In the genomic region with DNA sequence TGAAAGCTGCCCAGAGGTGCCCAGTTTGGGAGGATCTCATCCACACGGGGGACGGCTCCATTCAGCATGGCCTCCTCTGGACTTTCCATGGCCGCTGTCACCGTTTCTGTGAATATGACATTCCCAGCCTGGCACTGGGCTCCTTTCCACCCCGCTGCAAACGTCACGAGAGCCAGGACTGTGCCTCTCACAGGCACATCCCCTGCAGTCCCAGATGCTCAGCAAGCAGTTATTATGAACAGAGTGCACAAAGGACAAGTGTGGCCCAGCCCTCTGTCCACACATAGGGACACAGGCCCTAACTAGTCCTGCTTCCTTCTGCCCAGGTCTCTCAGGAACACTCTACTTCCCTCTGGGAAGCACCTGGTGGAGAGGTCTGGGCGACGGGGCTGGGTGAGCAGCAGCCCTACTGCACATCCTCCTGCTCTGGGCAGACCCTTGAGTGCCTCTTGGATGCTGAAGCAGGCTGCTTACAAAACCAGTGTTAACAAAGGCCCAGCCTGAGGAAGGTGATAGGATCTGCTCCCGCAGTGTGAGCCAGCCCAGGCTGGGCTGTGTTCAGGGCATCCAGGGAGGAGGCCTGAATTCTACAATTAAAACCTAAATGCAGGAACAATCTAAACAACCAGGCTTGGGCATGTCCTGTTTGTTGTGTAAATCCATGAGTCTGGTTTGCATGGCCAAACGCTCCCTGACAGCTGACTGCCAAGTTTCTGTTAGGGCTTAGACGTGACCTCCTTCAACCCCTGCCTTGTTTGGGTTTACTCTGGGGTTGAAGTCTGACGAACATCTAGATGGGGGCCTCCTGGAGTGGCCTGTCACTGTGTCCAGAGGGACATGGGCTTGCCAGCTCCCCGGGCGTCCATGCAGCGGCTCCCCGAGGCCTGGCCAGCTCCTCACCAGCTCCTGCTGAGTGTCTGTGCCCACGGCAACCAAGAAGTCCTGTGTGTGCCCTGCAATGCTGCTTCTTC, we compare ENCODE assay signal across 1 cellular context.
TF ChIP-seq lines count a peak whose summit lies in the region.

No MANE protein-coding gene starts in this region.

TF ChIP-seq in GM23338, 12 proteins besides CTCF, POLR2A, EP300 and RAD21 (continued from another document):
- TF ChIP-seq, protein P1, sequence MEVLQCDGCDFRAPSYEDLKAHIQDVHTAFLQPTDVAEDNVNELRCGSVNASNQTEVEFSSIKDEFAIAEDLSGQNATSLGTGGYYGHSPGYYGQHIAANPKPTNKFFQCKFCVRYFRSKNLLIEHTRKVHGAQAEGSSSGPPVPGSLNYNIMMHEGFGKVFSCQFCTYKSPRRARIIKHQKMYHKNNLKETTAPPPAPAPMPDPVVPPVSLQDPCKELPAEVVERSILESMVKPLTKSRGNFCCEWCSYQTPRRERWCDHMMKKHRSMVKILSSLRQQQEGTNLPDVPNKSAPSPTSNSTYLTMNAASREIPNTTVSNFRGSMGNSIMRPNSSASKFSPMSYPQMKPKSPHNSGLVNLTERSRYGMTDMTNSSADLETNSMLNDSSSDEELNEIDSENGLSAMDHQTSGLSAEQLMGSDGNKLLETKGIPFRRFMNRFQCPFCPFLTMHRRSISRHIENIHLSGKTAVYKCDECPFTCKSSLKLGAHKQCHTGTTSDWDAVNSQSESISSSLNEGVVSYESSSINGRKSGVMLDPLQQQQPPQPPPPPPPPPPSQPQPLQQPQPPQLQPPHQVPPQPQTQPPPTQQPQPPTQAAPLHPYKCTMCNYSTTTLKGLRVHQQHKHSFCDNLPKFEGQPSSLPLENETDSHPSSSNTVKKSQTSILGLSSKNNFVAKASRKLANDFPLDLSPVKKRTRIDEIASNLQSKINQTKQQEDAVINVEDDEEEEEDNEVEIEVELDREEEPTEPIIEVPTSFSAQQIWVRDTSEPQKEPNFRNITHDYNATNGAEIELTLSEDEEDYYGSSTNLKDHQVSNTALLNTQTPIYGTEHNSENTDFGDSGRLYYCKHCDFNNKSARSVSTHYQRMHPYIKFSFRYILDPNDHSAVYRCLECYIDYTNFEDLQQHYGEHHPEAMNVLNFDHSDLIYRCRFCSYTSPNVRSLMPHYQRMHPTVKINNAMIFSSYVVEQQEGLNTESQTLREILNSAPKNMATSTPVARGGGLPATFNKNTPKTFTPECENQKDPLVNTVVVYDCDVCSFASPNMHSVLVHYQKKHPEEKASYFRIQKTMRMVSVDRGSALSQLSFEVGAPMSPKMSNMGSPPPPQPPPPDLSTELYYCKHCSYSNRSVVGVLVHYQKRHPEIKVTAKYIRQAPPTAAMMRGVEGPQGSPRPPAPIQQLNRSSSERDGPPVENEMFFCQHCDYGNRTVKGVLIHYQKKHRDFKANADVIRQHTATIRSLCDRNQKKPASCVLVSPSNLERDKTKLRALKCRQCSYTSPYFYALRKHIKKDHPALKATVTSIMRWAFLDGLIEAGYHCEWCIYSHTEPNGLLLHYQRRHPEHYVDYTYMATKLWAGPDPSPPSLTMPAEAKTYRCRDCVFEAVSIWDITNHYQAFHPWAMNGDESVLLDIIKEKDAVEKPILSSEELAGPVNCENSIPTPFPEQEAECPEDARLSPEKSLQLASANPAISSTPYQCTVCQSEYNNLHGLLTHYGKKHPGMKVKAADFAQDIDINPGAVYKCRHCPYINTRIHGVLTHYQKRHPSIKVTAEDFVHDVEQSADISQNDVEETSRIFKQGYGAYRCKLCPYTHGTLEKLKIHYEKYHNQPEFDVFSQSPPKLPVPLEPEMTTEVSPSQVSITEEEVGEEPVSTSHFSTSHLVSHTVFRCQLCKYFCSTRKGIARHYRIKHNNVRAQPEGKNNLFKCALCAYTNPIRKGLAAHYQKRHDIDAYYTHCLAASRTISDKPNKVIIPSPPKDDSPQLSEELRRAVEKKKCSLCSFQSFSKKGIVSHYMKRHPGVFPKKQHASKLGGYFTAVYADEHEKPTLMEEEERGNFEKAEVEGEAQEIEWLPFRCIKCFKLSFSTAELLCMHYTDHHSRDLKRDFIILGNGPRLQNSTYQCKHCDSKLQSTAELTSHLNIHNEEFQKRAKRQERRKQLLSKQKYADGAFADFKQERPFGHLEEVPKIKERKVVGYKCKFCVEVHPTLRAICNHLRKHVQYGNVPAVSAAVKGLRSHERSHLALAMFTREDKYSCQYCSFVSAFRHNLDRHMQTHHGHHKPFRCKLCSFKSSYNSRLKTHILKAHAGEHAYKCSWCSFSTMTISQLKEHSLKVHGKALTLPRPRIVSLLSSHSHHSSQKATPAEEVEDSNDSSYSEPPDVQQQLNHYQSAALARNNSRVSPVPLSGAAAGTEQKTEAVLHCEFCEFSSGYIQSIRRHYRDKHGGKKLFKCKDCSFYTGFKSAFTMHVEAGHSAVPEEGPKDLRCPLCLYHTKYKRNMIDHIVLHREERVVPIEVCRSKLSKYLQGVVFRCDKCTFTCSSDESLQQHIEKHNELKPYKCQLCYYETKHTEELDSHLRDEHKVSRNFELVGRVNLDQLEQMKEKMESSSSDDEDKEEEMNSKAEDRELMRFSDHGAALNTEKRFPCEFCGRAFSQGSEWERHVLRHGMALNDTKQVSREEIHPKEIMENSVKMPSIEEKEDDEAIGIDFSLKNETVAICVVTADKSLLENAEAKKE (CRISPR knock-in tag; IDR thresholded peaks at IDR 0.05), result no peak
- TF ChIP-seq EZH2phosphoT487 (IDR thresholded peaks at IDR 0.05; ENCODE audit: unreplicated experiment), result no peak
- TF ChIP-seq ZNF331 (CRISPR knock-in tag; IDR thresholded peaks at IDR 0.05; ENCODE audit: low read depth), result no peak
- no peak for TF ChIP-seq NANOG (IDR thresholded peaks at IDR 0.05; ENCODE audit: borderline replicate concordance)
